8 cellular contexts compared by ENCODE assay signal in genomic region chr19:46728693-46729339, GRCh38. TPM values are rescaled to one million over a fixed set of nuclear protein-coding genes. Genes with fewer than 3 reads are reported as not detected.
A peak's percentile ranks its signal among the peaks of the same experiment; 100 is the strongest.
DNase-seq lines count a peak whose midpoint lies in the region; ATAC-seq and TF ChIP-seq lines count a peak whose summit lies in the region.

No MANE protein-coding gene starts in this region.

- POLR2A ChIA-PET in AG04449 (lab: Yijun Ruan, JAX) (interaction anchor here (1.3 kb wide), 1 partner anchor 128 kb away, joined by 3 read pairs; the partner anchor contains the start of gene CALM3), RWPE1 (lab: Yijun Ruan, JAX; ENCODE audit: low non-redundant PET) (interaction anchor here (0.6 kb wide), 1 partner anchor 112 kb away, joined by 3 read pairs; no protein-coding TSS in a partner anchor)

- H3K27ac ChIP-seq in RWPE1 (peak overlapping the region; percentile 45), prostate gland (no peak overlapping the region), uterus (peak overlapping the region; percentile 52 to 69)

- TF ChIP-seq CTCF in AG04449 (IDR thresholded peaks at IDR 0.05; ENCODE audit: insufficient read depth, low read length, missing control alignments) (peak; percentile 90), GM20000 (IDR thresholded peaks at IDR 0.05; ENCODE audit: extremely low read depth, missing control alignments) (peak; percentile 97), RWPE1 (conservative IDR thresholded peaks at IDR 0.05; ENCODE audit: low read depth) (peak; percentile 89), prostate gland (IDR thresholded peaks at IDR 0.05) (peak; percentile 72 to 89 (median 79)), uterus (IDR thresholded peaks at IDR 0.05) (peak; percentile 88 to 97 (median 90))

- DNase-seq in AG04449 (ENCODE audit: low read depth, low spot score) (no peak), GM20000 (ENCODE audit: low spot score) (peak; percentile 91), RWPE1 (ENCODE audit: low spot score) (peak; percentile 39), activated gamma-delta T cell treated with Interleukin-2 at 50 U/mL for 16 hours (peak; percentile 83), germinal center (ENCODE audit: low spot score) (peak; percentile 87), prostate gland (ENCODE audit: low spot score) (peak; percentile 60), uterus (peak; percentile 75)

- ATAC-seq in GM19035 (IDR thresholded peaks at IDR 0.05; ENCODE audit: unreplicated experiment) = no peak

- CTCF ChIA-PET in AG04449 (lab: Yijun Ruan, JAX) (interaction anchor here (0.8 to 6.0 kb wide), 29 partner anchors 9 to 335 kb away, joined by 3 to 138 read pairs (median 6); partner anchors contain the start of genes FKRP and PRKD2), RWPE1 (lab: Yijun Ruan, JAX) (interaction anchor here (0.6 to 2.0 kb wide), 8 partner anchors 13 to 1697 kb away, joined by 3 to 7 read pairs (median 4); partner anchors contain the start of gene PRKD2)

- H3K27me3 ChIP-seq in prostate gland (replicated peaks; ENCODE audit: insufficient read depth) (no peaks in the 10 kb centered on the region), uterus (no peaks in the 10 kb centered on the region)

- H3K9me3 ChIP-seq in prostate gland (no peaks in the 10 kb centered on the region), uterus (no peaks in the 10 kb centered on the region)

- H3K36me3 ChIP-seq in prostate gland = peaks cover 12 to 58% of the 10 kb centered on the region in 2 donors
- no peaks in the 10 kb centered on the region for H3K36me3 ChIP-seq in uterus

- H3K4me3 ChIP-seq in AG04449 (ENCODE audit: low read depth, low read length) (no peak overlapping the region), prostate gland (no peak overlapping the region), uterus (no peak overlapping the region)

- TF ChIP-seq POLR2A in prostate gland (IDR thresholded peaks at IDR 0.05) (no peak), uterus (IDR thresholded peaks at IDR 0.05) (no peak)

- 47% methylated on average over 20 of the region's 20 CpGs for WGBS in prostate gland

- intact Hi-C loops in prostate gland (cut with DNase I) (loop anchor here (1.0 kb wide), 1 partner anchor 25 kb away; no protein-coding TSS in a partner anchor), uterus (cut with DNase I; ENCODE audit: low total_unique reads) (no loop called here)

- no peaks in the 10 kb centered on the region for H3K4me1 ChIP-seq in prostate gland (replicated peaks)
- H3K4me1 ChIP-seq in uterus = no peaks in the 10 kb centered on the region

RNA-seq across cellular contexts. Expression of gene PRKD2, which starts 11.9 kb away (rescaled TPM):
- total RNA-seq in prostate gland (10 to 100 TPM; 38.9 to 41.8 TPM), uterus (10 to 100 TPM; 30.8 to 85.7 (median 41.7) TPM)

RNA-seq across cellular contexts. Expression of gene FKRP, which starts 17.0 kb away (rescaled TPM):
- total RNA-seq in prostate gland = 10 to 100 TPM; 15.2 to 32.0 TPM
- total RNA-seq in uterus = 100 to 1,000 TPM in 1 of 4 donors, 10 to 100 TPM in 2, 1 to 10 TPM in 1; 7.4 to 154 (median 22.1) TPM

RNA-seq across cellular contexts. Expression of gene STRN4, which starts 17.4 kb away (rescaled TPM):
- total RNA-seq in prostate gland (100 to 1,000 TPM in 1 of 2 donors, 10 to 100 TPM in 1; 80.7 to 221 TPM), uterus (100 to 1,000 TPM in 1 of 4 donors, 10 to 100 TPM in 3; 55.1 to 109 (median 81.8) TPM)

RNA-seq across cellular contexts. Expression of gene SLC1A5, which starts 59.6 kb away (rescaled TPM):
- total RNA-seq in prostate gland (100 to 1,000 TPM; 122 to 214 TPM), uterus (10 to 100 TPM; 13.8 to 78.0 (median 32.4) TPM)

Comparison
In these comparisons a context has a peak if more than half of its experiments do, and no peak if none do; other contexts are left out.
1. H3K27ac ChIP-seq: peak in RWPE1 (single experiment) and uterus (2 of 2); none in prostate gland (0 of 2).
2. Peak in every context shown above with its lines, with median percentiles within 50 percentile points of each other: CTCF ChIP-seq.